Comparison of ENCODE assay signal across 1 cellular context in genomic region chr10:76286536-76286935, GRCh38.
TF ChIP-seq lines count a peak whose summit lies in the region.

No MANE protein-coding gene starts in this region.

TF ChIP-seq in GM23338, 12 proteins besides CTCF, POLR2A, EP300 and RAD21 (continued from another document):
- no peak for TF ChIP-seq ZNF462 (CRISPR knock-in tag; IDR thresholded peaks at IDR 0.05)
- TF ChIP-seq EZH2 (IDR thresholded peaks at IDR 0.05; ENCODE audit: low read depth, unreplicated experiment), result no peak
- no peak for TF ChIP-seq ZNF114 (CRISPR knock-in tag; IDR thresholded peaks at IDR 0.05)
- no peak for TF ChIP-seq CREB1 (CRISPR knock-in tag; IDR thresholded peaks at IDR 0.05; ENCODE audit: low read depth)
- no peak for TF ChIP-seq STAT1 (IDR thresholded peaks at IDR 0.05; ENCODE audit: unreplicated experiment)
- no peak for TF ChIP-seq JUNB (IDR thresholded peaks at IDR 0.05; ENCODE audit: unreplicated experiment)
- no peak for TF ChIP-seq REST (IDR thresholded peaks at IDR 0.05; ENCODE audit: unreplicated experiment)
- no peak for TF ChIP-seq NANOG (IDR thresholded peaks at IDR 0.05; ENCODE audit: borderline replicate concordance)
